Comparison of ENCODE assay signal across 13 cellular contexts in genomic region chr19:51572908-51573307, GRCh38. TPM values are rescaled to one million over a fixed set of nuclear protein-coding genes. Genes with fewer than 3 reads are reported as not detected.
DNase-seq lines count a peak whose midpoint lies in the region; ATAC-seq, FAIRE-seq and TF ChIP-seq lines count a peak whose summit lies in the region.
"Had no signal": no experiment of that assay in that cellular context is flagged by ENCODE, and none has a peak within 500 bp of the region (broad histone marks: within the 10 kb centered on the region; RNA-seq: fewer than 3 reads in every experiment).

No MANE protein-coding gene starts in this region.

- H4K20me1 ChIP-seq in OCI-LY1 (ENCODE audit: insufficient read depth, low read length), result no peaks in the 10 kb centered on the region
- no peaks in the 10 kb centered on the region for H4K20me1 ChIP-seq in endothelial cell of umbilical vein (replicated peaks; ENCODE audit: control insufficient read depth, extremely low read depth, insufficient read depth, low read length)

- no peak overlapping the region for H2AFZ ChIP-seq in OCI-LY1 (ENCODE audit: low read length)
- no peak overlapping the region for H2AFZ ChIP-seq in endothelial cell of umbilical vein (ENCODE audit: low read depth, low read length)

- H3K9ac ChIP-seq in OCI-LY1 (ENCODE audit: low read length) (no peak overlapping the region; the same call in 1 of the 2 replicates), endothelial cell of umbilical vein (replicated peaks; ENCODE audit: extremely low read depth, insufficient read depth, low read length) (peak overlapping the region; percentile 81)

- H3K4me3 Mint-ChIP-seq in osteocyte (ENCODE audit: unreplicated experiment), result peak overlapping the region; percentile 86

- no peaks in the 10 kb centered on the region for H3K9me3 Mint-ChIP-seq in osteocyte (ENCODE audit: unreplicated experiment)
- H3K9me3 Mint-ChIP-seq: activated B cell treated with CpG ODN at 0.5 μM for 24 hours; activated naive CD8-positive, alpha-beta T cell treated with anti-CD3 and anti-CD28 coated beads, Interleukin-2, amount 50 U/mL, for 24 hours had no signal

- BruUV-seq in endothelial cell of umbilical vein (replicated peaks; lab: Mats Ljungman, UMichigan), result no TSS peak

- H3K27ac ChIP-seq in OCI-LY1 (ENCODE audit: low read depth, low read length, poor library complexity, severe bottlenecking) (no peak overlapping the region), endothelial cell of umbilical vein (ENCODE audit: insufficient read depth, low read depth, low read length) (peak overlapping the region; percentile 95)

- H3K9me2 ChIP-seq in OCI-LY1 (ENCODE audit: low read depth, low read length), result no peaks in the 10 kb centered on the region

- no peak for TF ChIP-seq CTCF in OCI-LY1 (IDR thresholded peaks at IDR 0.05; ENCODE audit: low read length)
- no peak for TF ChIP-seq CTCF in endothelial cell of umbilical vein (IDR thresholded peaks at IDR 0.05; ENCODE audit: extremely low read depth in 1 of 2, insufficient read depth in 1 of 2, low read depth in 1 of 2, low read length in 2 of 2)
- TF ChIP-seq CTCF in osteocyte (IDR thresholded peaks at IDR 0.05), result no peak

- H3F3A ChIP-seq in OCI-LY1 (ENCODE audit: insufficient read depth, low read length), result no peaks in the 10 kb centered on the region

- H3K4me1 Mint-ChIP-seq in osteocyte (ENCODE audit: unreplicated experiment), result peaks cover 18% of the 10 kb centered on the region

- no peak for ATAC-seq in HG03354 (IDR thresholded peaks at IDR 0.05; ENCODE audit: poor library complexity, severe bottlenecking, unreplicated experiment)
- ATAC-seq: activated naive CD8-positive, alpha-beta T cell treated with anti-CD3 and anti-CD28 coated beads, Interleukin-2, amount 50 U/mL, for 24 hours had no signal

- H3K4me1 ChIP-seq in OCI-LY1 (ENCODE audit: insufficient read depth, low read length, severe bottlenecking) (peaks cover 20% of the 10 kb centered on the region), endothelial cell of umbilical vein (ENCODE audit: control insufficient read depth, extremely low read depth, insufficient read depth, low read length) (peaks cover 33% of the 10 kb centered on the region)

- H3K36me3 ChIP-seq in OCI-LY1 (ENCODE audit: insufficient read depth, low read length) (peaks cover 39% of the 10 kb centered on the region), endothelial cell of umbilical vein (ENCODE audit: control insufficient read depth in 2 of 2, extremely low read depth in 1 of 2, insufficient read depth in 2 of 2, low read length in 2 of 2) (peaks cover 0 to 5% of the 10 kb centered on the region in 2 experiments)

- POLR2A ChIA-PET in endothelial cell of umbilical vein (lab: Charles Lee), result no interaction called here

- H3K9me1 ChIP-seq in endothelial cell of umbilical vein (replicated peaks; ENCODE audit: control insufficient read depth, extremely low read depth, insufficient read depth, low read length), result no peaks in the 10 kb centered on the region

- no peaks in the 10 kb centered on the region for H3K9me3 ChIP-seq in OCI-LY1 (ENCODE audit: low read length)
- no peaks in the 10 kb centered on the region for H3K9me3 ChIP-seq in endothelial cell of umbilical vein (replicated peaks; ENCODE audit: control insufficient read depth, insufficient read depth, low read length)

- CTCF ChIA-PET in endothelial cell of umbilical vein (lab: Charles Lee), result interaction anchor here (0.7 to 1.9 kb wide), 6 partner anchors 13 to 100 kb away, joined by 3 to 15 read pairs (median 4); no protein-coding TSS in a partner anchor

- H3K4me2 ChIP-seq in OCI-LY1 (ENCODE audit: low read length) (peak overlapping the region; percentile 98; the same call in 1 of the 2 replicates), endothelial cell of umbilical vein (ENCODE audit: insufficient read depth, low read length) (peak overlapping the region; percentile 96)

- intact Hi-C loops in endothelial cell of umbilical vein (cut with micrococcal nuclease), result loop anchor here (1.0 to 10.0 kb wide), 4 partner anchors 27 to 206 kb away; no protein-coding TSS in a partner anchor

- H3K4me3 ChIP-seq in OCI-LY1 (ENCODE audit: low read depth, low read length, poor library complexity, severe bottlenecking) (no peak overlapping the region), endothelial cell of umbilical vein (replicated peaks in 1 of 3; ENCODE audit: insufficient read depth in 1 of 3, low read depth in 1 of 3, low read length in 3 of 3) (peak overlapping the region in 2 of 3 experiments; percentile 53 to 85)

- H3K79me2 ChIP-seq in OCI-LY1 (ENCODE audit: insufficient read depth, low read length) (peaks cover 4% of the 10 kb centered on the region; the same call in 1 of the 2 replicates), endothelial cell of umbilical vein (ENCODE audit: control insufficient read depth, insufficient read depth, low read length) (peaks cover 45% of the 10 kb centered on the region)

- no peak overlapping the region for H3K27ac Mint-ChIP-seq in osteocyte (ENCODE audit: unreplicated experiment)
- H3K27ac Mint-ChIP-seq: activated naive CD8-positive, alpha-beta T cell treated with anti-CD3 and anti-CD28 coated beads, Interleukin-2, amount 50 U/mL, for 24 hours had no signal

- DNase-seq in Daoy (ENCODE audit: low read depth) (peak; percentile 46), endothelial cell of umbilical vein (ENCODE audit: low read depth, low spot score) (peak; percentile 71), osteocyte (ENCODE audit: extremely low spot score, unreplicated experiment) (no peak), NCI-H446 (lab: John Stamatoyannopoulos, UW) (no peak), NCI-H2227 treated with DMSO at 0.1 percent for 48 hours (lab: John Stamatoyannopoulos, UW) (no peak), Ammon's horn (ENCODE audit: low spot score) (no peak)
- DNase-seq: activated B cell treated with CpG ODN at 0.5 μM for 24 hours; activated CD8-positive, alpha-beta memory T cell treated with anti-CD3 and anti-CD28 coated beads, Interleukin-2, amount 50 U/mL, for 48 hours; activated naive CD8-positive, alpha-beta T cell treated with anti-CD3 and anti-CD28 coated beads, Interleukin-2, amount 50 U/mL, for 24 hours; NK-92 treated with Interleukin-12 subunit alpha and Interleukin-12 subunit beta, amount 100 ng/mL, for 24 hours had no signal

- peaks cover 19% of the 10 kb centered on the region for H3K36me3 Mint-ChIP-seq in osteocyte (ENCODE audit: unreplicated experiment)

- H3K27me3 ChIP-seq in OCI-LY1 (ENCODE audit: insufficient read depth, low read length), result no peaks in the 10 kb centered on the region
- H3K27me3 ChIP-seq in endothelial cell of umbilical vein (ENCODE audit: control insufficient read depth in 2 of 2, insufficient read depth in 2 of 2, low read length in 2 of 2), result peaks cover 2 to 15% of the 10 kb centered on the region in 2 experiments

- H3K27me3 Mint-ChIP-seq in osteocyte (ENCODE audit: unreplicated experiment), result peaks cover 14% of the 10 kb centered on the region
- H3K27me3 Mint-ChIP-seq: activated B cell treated with CpG ODN at 0.5 μM for 24 hours had no signal

- dilution Hi-C loops in endothelial cell of umbilical vein (cut with MboI; ENCODE audit: extremely low pct_ligation_motif_present, low sequenced_read_pairs), result no loop called here

- FAIRE-seq in endothelial cell of umbilical vein (lab: Jason Lieb, UNC), result peak; percentile 78
- FAIRE-seq: keratinocyte had no signal

- TF ChIP-seq POLR2A in endothelial cell of umbilical vein (IDR thresholded peaks at IDR 0.05; ENCODE audit: low read depth, low read length), result no peak

TF ChIP-seq in endothelial cell of umbilical vein, 7 proteins besides CTCF, POLR2A, EP300 and RAD21 (continues in another document):
- peak; percentile 69 for TF ChIP-seq POLR2AphosphoS5 (IDR thresholded peaks at IDR 0.05; ENCODE audit: insufficient read depth, low read depth, low read length)
- no peak for TF ChIP-seq EZH2 (IDR thresholded peaks at IDR 0.05; ENCODE audit: borderline replicate concordance, low read depth, low read length, severe bottlenecking)
- peak; percentile 98 for TF ChIP-seq FOS (IDR thresholded peaks at IDR 0.05; ENCODE audit: borderline replicate concordance, insufficient read depth, low read length)

RNA-seq across cellular contexts. Expression of gene ZNF175, which starts 1.8 kb away (rescaled TPM):
- total RNA-seq in Daoy (2014; rRNA removed; shearing (Covaris generic)), result 2.0 and 4.5 TPM in 2 replicates
- 16.5 and 21.4 TPM in 2 replicates for total RNA-seq in endothelial cell of umbilical vein
- 3.8 and 4.9 TPM in 2 replicates for polyA plus RNA-seq in endothelial cell of umbilical vein
- polyA plus RNA-seq in endothelial cell of umbilical vein (2011; cell fraction: cytosol; rRNA removed), result 5.2 and 5.9 TPM in 2 replicates
- 24.7 and 27.6 TPM in 2 replicates for polyA plus RNA-seq in endothelial cell of umbilical vein (2011; cell fraction: nucleus; rRNA removed)
- polyA plus RNA-seq in endothelial cell of umbilical vein (2012), result 22.4 and 31.8 TPM in 2 replicates
- 12.6 and 18.0 TPM in 2 replicates for polyA minus RNA-seq in endothelial cell of umbilical vein
- polyA minus RNA-seq in endothelial cell of umbilical vein (2011; cell fraction: cytosol; rRNA and poly(A)+ RNA removed), result 3.1 TPM
- 19.1 and 27.7 TPM in 2 replicates for polyA minus RNA-seq in endothelial cell of umbilical vein (2011; cell fraction: nucleus; rRNA and poly(A)+ RNA removed)
- 13.5 and 16.9 TPM in 2 replicates for total RNA-seq in osteocyte

RNA-seq across cellular contexts. Expression of gene SIGLEC6, which starts 41.4 kb away (rescaled TPM):
- total RNA-seq in Daoy (2014; rRNA removed; shearing (Covaris generic)), result 0.63 TPM in 1 of 2 replicates, not detected in the other
- total RNA-seq in endothelial cell of umbilical vein, result not detected in 2 replicates
- polyA plus RNA-seq in endothelial cell of umbilical vein, result not detected in 2 replicates
- not detected in 2 replicates for polyA plus RNA-seq in endothelial cell of umbilical vein (2011; cell fraction: cytosol; rRNA removed)
- polyA plus RNA-seq in endothelial cell of umbilical vein (2011; cell fraction: nucleus; rRNA removed), result not detected in 2 replicates
- polyA plus RNA-seq in endothelial cell of umbilical vein (2012), result not detected in 2 replicates
- polyA minus RNA-seq in endothelial cell of umbilical vein, result not detected in 2 replicates
- polyA minus RNA-seq in endothelial cell of umbilical vein (2011; cell fraction: cytosol; rRNA and poly(A)+ RNA removed), result not detected
- not detected in 2 replicates for polyA minus RNA-seq in endothelial cell of umbilical vein (2011; cell fraction: nucleus; rRNA and poly(A)+ RNA removed)
- total RNA-seq in osteocyte, result not detected in 2 replicates
- polyA plus RNA-seq: keratinocyte had no signal

RNA-seq across cellular contexts. Expression of gene SIGLEC5, which starts 57.3 kb away (rescaled TPM):
- total RNA-seq in Daoy (2014; rRNA removed; shearing (Covaris generic)), result 0.74 TPM in 1 of 2 replicates, not detected in the other
- total RNA-seq in endothelial cell of umbilical vein (not detected in 2 replicates), osteocyte (not detected in 2 replicates)
- not detected in 2 replicates for polyA plus RNA-seq in endothelial cell of umbilical vein
- polyA plus RNA-seq in endothelial cell of umbilical vein (2011; cell fraction: cytosol; rRNA removed), result not detected in 2 replicates
- polyA plus RNA-seq in endothelial cell of umbilical vein (2011; cell fraction: nucleus; rRNA removed), result not detected in 2 replicates
- polyA plus RNA-seq in endothelial cell of umbilical vein (2012), result not detected in 2 replicates
- not detected in 2 replicates for polyA minus RNA-seq in endothelial cell of umbilical vein
- polyA minus RNA-seq in endothelial cell of umbilical vein (2011; cell fraction: cytosol; rRNA and poly(A)+ RNA removed), result not detected
- not detected in 2 replicates for polyA minus RNA-seq in endothelial cell of umbilical vein (2011; cell fraction: nucleus; rRNA and poly(A)+ RNA removed)
- polyA plus RNA-seq: keratinocyte had no signal

Comparison
In these comparisons a context has a peak if more than half of its experiments do, and no peak if none do; other contexts are left out.
1. DNase-seq: peak in Daoy (single experiment) and endothelial cell of umbilical vein (single experiment); none in osteocyte (single experiment), NCI-H446 (0 of 2), NCI-H2227 treated with DMSO at 0.1 percent for 48 hours (single experiment) and Ammon's horn (single experiment).